8 cellular contexts compared by ENCODE assay signal in genomic region chr7:43869018-43869897, GRCh38. TPM values are rescaled to one million over a fixed set of nuclear protein-coding genes. Genes with fewer than 3 reads are reported as not detected.
DNase-seq lines count a peak whose midpoint lies in the region; ATAC-seq, FAIRE-seq and TF ChIP-seq lines count a peak whose summit lies in the region.

Gene MRPS24, minus strand, starts transcription at chr7:43869517. Its CDS starts 22 bp downstream, at chr7:43869495.

- H3K9ac ChIP-seq in HepG2 (ENCODE audit: insufficient read depth, low read depth, low read length) = peak within 1 kb of the TSS; percentile 80

- in situ Hi-C loops in HepG2 (cut with HindIII; ENCODE audit: extremely low pct_ligation_motif_present, low pct_unique_long_range_greater_than_20kb) = no loop called here

- peak; percentile 37 for FAIRE-seq in HepG2 (lab: Jason Lieb, UNC)

- peaks cover 6% of the 10 kb centered on the region for H3K79me2 ChIP-seq in HepG2 (ENCODE audit: insufficient read depth, low read length)

- no peaks in the 10 kb centered on the region for H3K27me3 ChIP-seq in CD4-positive, CD25-positive, alpha-beta regulatory T cell (ENCODE audit: control insufficient read depth, insufficient read depth, low read length)
- H3K27me3 ChIP-seq in HepG2 (ENCODE audit: control insufficient read depth in 1 of 2, insufficient read depth in 2 of 2, low read length in 2 of 2) = no peaks in the 10 kb centered on the region; a peak in 1 of 5 replicates

- H3K4me1 Mint-ChIP-seq in CD4-positive, CD25-positive, alpha-beta regulatory T cell = peaks cover 6 to 33% (median 16%) of the 10 kb centered on the region in 4 donors

- peak; percentile 89 to 95 for TF ChIP-seq POLR2A in HepG2 (IDR thresholded peaks at IDR 0.05; ENCODE audit: insufficient read depth in 1 of 2, low read depth in 2 of 2, low read length in 2 of 2)

- DNase-seq in CD4-positive, CD25-positive, alpha-beta regulatory T cell = peak; percentile 90 to 97 (median 92)
- DNase-seq in NCI-H82 (lab: John Stamatoyannopoulos, UW) = peak; percentile 97
- peak; percentile 96 to 98 for DNase-seq in activated CD4-positive, alpha-beta T cell treated with anti-CD3 and anti-CD28 coated beads, Interleukin-2, amount 50 U/mL, for 48 hours
- DNase-seq in dermis blood vessel endothelial cell = peak; percentile 97
- DNase-seq in HepG2 (ENCODE audit: low spot score) = peak; percentile 86
- DNase-seq in stimulated activated CD4-positive, alpha-beta T cell treated with anti-CD3 and anti-CD28 coated beads, Interleukin-2, amount 100 ng/mL, for 48 hours = peak; percentile 97

- no peaks in the 10 kb centered on the region for H4K20me1 ChIP-seq in HepG2 (ENCODE audit: insufficient read depth, low read length)

- peak; percentile 15; the same call in 1 of the 2 replicates for TF ChIP-seq CTCF in HepG2 (CRISPR knock-in tag; IDR thresholded peaks at IDR 0.05)

- TF ChIP-seq RAD21 in HepG2 (CRISPR knock-in tag; IDR thresholded peaks at IDR 0.05) = no peak

- CTCF ChIA-PET in HepG2 (lab: Yijun Ruan, JAX; ENCODE audit: low intra/inter-chr PET ratio, low total read pairs) = no interaction called here

- peaks cover 4% of the 10 kb centered on the region for H3K27me3 Mint-ChIP-seq in CD4-positive, CD25-positive, alpha-beta regulatory T cell

- H3K36me3 Mint-ChIP-seq in CD4-positive, CD25-positive, alpha-beta regulatory T cell = peaks cover 19% of the 10 kb centered on the region

- peak within 1 kb of the TSS; percentile 82 to 95 (median 92) for H3K27ac Mint-ChIP-seq in CD4-positive, CD25-positive, alpha-beta regulatory T cell

- peak; percentile 100 for ATAC-seq in CD4-positive, CD25-positive, alpha-beta regulatory T cell (ENCODE audit: low read depth in 2 of 2)
- ATAC-seq in GM19438 (IDR thresholded peaks at IDR 0.05; ENCODE audit: low read depth, unreplicated experiment) (peak; percentile 88), HG03571 (IDR thresholded peaks at IDR 0.05; ENCODE audit: unreplicated experiment) (peak; percentile 93), HepG2 (peak; percentile 97)

- peak within 1 kb of the TSS; percentile 64 for H3K27ac ChIP-seq in CD4-positive, CD25-positive, alpha-beta regulatory T cell (ENCODE audit: insufficient read depth, low read length, poor library complexity, severe bottlenecking)
- H3K27ac ChIP-seq in HepG2 (ENCODE audit: extremely low read length, insufficient read depth, low read length) = peak within 1 kb of the TSS; percentile 67

- peak within 1 kb of the TSS; percentile 94 to 96 (median 96) for H3K4me3 Mint-ChIP-seq in CD4-positive, CD25-positive, alpha-beta regulatory T cell

- intact Hi-C loops in HepG2 (cut with micrococcal nuclease; ENCODE audit: unreplicated experiment) = loop anchor here (1.0 to 2.0 kb wide), 3 partner anchors 36 to 86 kb away; partner anchors contain the start of gene UBE2D4

- BruUV-seq in HepG2 (replicated peaks; lab: Mats Ljungman, UMichigan) = no TSS peak

- POLR2A ChIA-PET in HepG2 (lab: Yijun Ruan, JAX) = interaction anchor here (0.6 to 2.2 kb wide), 13 partner anchors 10 to 287 kb away, joined by 3 to 36 read pairs (median 4); partner anchors contain the start of genes STK17A and UBE2D4

- peaks cover 17% of the 10 kb centered on the region for H3K4me1 ChIP-seq in CD4-positive, CD25-positive, alpha-beta regulatory T cell (ENCODE audit: control insufficient read depth, insufficient read depth, low read length, poor library complexity, severe bottlenecking)
- H3K4me1 ChIP-seq in HepG2 (ENCODE audit: insufficient read depth, low read length) = peaks cover 18% of the 10 kb centered on the region

- peak within 1 kb of the TSS; percentile 79 for H3K4me3 ChIP-seq in CD4-positive, CD25-positive, alpha-beta regulatory T cell (ENCODE audit: low read depth, low read length)
- peak within 1 kb of the TSS; percentile 86 to 96 (median 87) for H3K4me3 ChIP-seq in HepG2 (replicated peaks in 1 of 3; ENCODE audit: insufficient read depth in 1 of 3, low read depth in 2 of 3, low read length in 3 of 3)

- no peaks in the 10 kb centered on the region for H3K9me3 ChIP-seq in CD4-positive, CD25-positive, alpha-beta regulatory T cell (ENCODE audit: control insufficient read depth in 2 of 2, low read length in 2 of 2)
- no peaks in the 10 kb centered on the region for H3K9me3 ChIP-seq in HepG2 (ENCODE audit: low read length)

- peaks cover 19% of the 10 kb centered on the region for H3K36me3 ChIP-seq in CD4-positive, CD25-positive, alpha-beta regulatory T cell (ENCODE audit: control insufficient read depth, insufficient read depth, low read length)
- H3K36me3 ChIP-seq in HepG2 (replicated peaks in 1 of 2; ENCODE audit: control insufficient read depth in 1 of 2, insufficient read depth in 2 of 2, low read length in 2 of 2) = peaks cover 2 to 8% of the 10 kb centered on the region in 2 experiments

- peak within 1 kb of the TSS; percentile 90 for H3K4me2 ChIP-seq in HepG2 (ENCODE audit: low read depth, low read length)

- H2AFZ ChIP-seq in HepG2 (ENCODE audit: low read length) = peak within 1 kb of the TSS; percentile 46

- TF ChIP-seq EP300 in HepG2 (IDR thresholded peaks at IDR 0.05; ENCODE audit: low read depth in 2 of 2, low read length in 2 of 2) (0 out of 4 replicates have a peak, but pooled peaks of 1 of the 2 experiments have one; percentile 39), HepG2 (CRISPR knock-in tag; IDR thresholded peaks at IDR 0.05; ENCODE audit: borderline replicate concordance) (no peak)

- H3K9me3 Mint-ChIP-seq in CD4-positive, CD25-positive, alpha-beta regulatory T cell = no peaks in the 10 kb centered on the region

- under 1% methylated on average over 32 of the region's 79 CpGs for WGBS in HepG2 (ENCODE audit: low lambda C conversion rate)

TF ChIP-seq in HepG2, 621 proteins besides CTCF, POLR2A, EP300 and RAD21 (continues in another document):
- 0 out of 2 replicates have a peak, but pooled peaks have one; percentile 79 for TF ChIP-seq TOPORS (CRISPR knock-in tag; IDR thresholded peaks at IDR 0.05)

RNA-seq across cellular contexts. Expression of gene MRPS24, which starts in this region (rescaled TPM):
- total RNA-seq in CD4-positive, CD25-positive, alpha-beta regulatory T cell = 45.8 TPM
- polyA plus RNA-seq in CD4-positive, CD25-positive, alpha-beta regulatory T cell = 100 to 1,000 TPM; 148 to 179 (median 159) TPM
- total RNA-seq in dermis blood vessel endothelial cell (56.5 and 88.3 TPM in 2 replicates), HepG2 (2016; rRNA removed; fragmentation: Illumina TruSeq; extraction: Trizol) (135 and 143 TPM in 2 replicates)
- 121 and 142 TPM in 2 replicates for total RNA-seq in HepG2 (2016; cell fraction: cytosol; rRNA removed; fragmentation: Illumina TruSeq; extraction: Trizol; ENCODE audit: low read depth)
- 140 and 157 TPM in 2 replicates for total RNA-seq in HepG2 (2016; cell fraction: insoluble cytoplasmic fraction; rRNA removed; fragmentation: Illumina TruSeq; extraction: Trizol)
- total RNA-seq in HepG2 (2016; cell fraction: membrane; rRNA removed; fragmentation: Illumina TruSeq; extraction: Trizol) = 117 and 135 TPM in 2 replicates
- 60.4 and 60.7 TPM in 2 replicates for total RNA-seq in HepG2 (2016; cell fraction: nucleus; rRNA removed; fragmentation: Illumina TruSeq; extraction: Trizol)
- polyA plus RNA-seq in HepG2 (2011; rRNA removed) = 153 and 162 TPM in 2 replicates
- polyA plus RNA-seq in HepG2 (2011; cell fraction: cytosol; rRNA removed) = 180 and 315 TPM in 2 replicates
- polyA plus RNA-seq in HepG2 (2011; cell fraction: nucleus; rRNA removed) = 97.9 and 112 TPM in 2 replicates
- polyA plus RNA-seq in HepG2 (2012) = 131 and 143 TPM in 2 replicates
- 161 and 177 TPM in 2 replicates for polyA plus RNA-seq in HepG2 (2016; cell fraction: cytosol; fragmentation: Illumina TruSeq; extraction: Trizol; ENCODE audit: low read depth)
- polyA plus RNA-seq in HepG2 (2016; cell fraction: insoluble cytoplasmic fraction; fragmentation: Illumina TruSeq; extraction: Trizol; ENCODE audit: low read depth) = 160 and 176 TPM in 2 replicates
- polyA plus RNA-seq in HepG2 (2016; cell fraction: membrane; fragmentation: Illumina TruSeq; extraction: Trizol; ENCODE audit: low read depth) = 136 TPM in 2 replicates
- polyA plus RNA-seq in HepG2 (2016; cell fraction: nucleus; fragmentation: Illumina TruSeq; extraction: Trizol; ENCODE audit: insufficient read depth, low read depth) = 98.7 and 110 TPM in 2 replicates
- 157 and 159 TPM in 2 replicates for polyA minus RNA-seq in HepG2 (2011; rRNA and poly(A)+ RNA removed; ENCODE audit: low replicate concordance)
- polyA minus RNA-seq in HepG2 (2011; cell fraction: cytosol; rRNA and poly(A)+ RNA removed) = 50.6 and 68.1 TPM in 2 replicates
- 22.4 TPM in 2 replicates for polyA minus RNA-seq in HepG2 (2011; cell fraction: nucleus; rRNA and poly(A)+ RNA removed)

Comparison
In these comparisons a context has a peak if more than half of its experiments do, and no peak if none do; other contexts are left out.
1. Peak in every context shown above with its lines: DNase-seq, ATAC-seq, H3K4me3 ChIP-seq and H3K27ac ChIP-seq.